ENCODE assay signal across 1 cellular context in genomic region chr6:134802426-134803058, GRCh38.
TF ChIP-seq lines count a peak whose summit lies in the region.

No MANE protein-coding gene starts in this region.

TF ChIP-seq in IMR-90, 13 proteins besides CTCF, POLR2A, EP300 and RAD21:
- TF ChIP-seq MXI1 (IDR thresholded peaks at IDR 0.05; ENCODE audit: borderline replicate concordance, low read depth, low read length) (no peak), FOS (IDR thresholded peaks at IDR 0.05; ENCODE audit: low read depth, low read length) (no peak), BHLHE40 (IDR thresholded peaks at IDR 0.05; ENCODE audit: low read depth, low read length) (no peak), MAFK (IDR thresholded peaks at IDR 0.05; ENCODE audit: low read depth, low read length) (no peak), RFX5 (IDR thresholded peaks at IDR 0.05; ENCODE audit: low read depth, low read length) (no peak), USF2 (IDR thresholded peaks at IDR 0.05; ENCODE audit: low read depth, low read length) (no peak), CHD1 (IDR thresholded peaks at IDR 0.05; ENCODE audit: low read depth, low read length) (no peak), CEBPB (IDR thresholded peaks at IDR 0.05; ENCODE audit: low read depth, low read length) (no peak), MAZ (IDR thresholded peaks at IDR 0.05; ENCODE audit: borderline replicate concordance, low read depth, low read length) (no peak)
